18 cellular contexts compared by ENCODE assay signal in the genomic region with DNA sequence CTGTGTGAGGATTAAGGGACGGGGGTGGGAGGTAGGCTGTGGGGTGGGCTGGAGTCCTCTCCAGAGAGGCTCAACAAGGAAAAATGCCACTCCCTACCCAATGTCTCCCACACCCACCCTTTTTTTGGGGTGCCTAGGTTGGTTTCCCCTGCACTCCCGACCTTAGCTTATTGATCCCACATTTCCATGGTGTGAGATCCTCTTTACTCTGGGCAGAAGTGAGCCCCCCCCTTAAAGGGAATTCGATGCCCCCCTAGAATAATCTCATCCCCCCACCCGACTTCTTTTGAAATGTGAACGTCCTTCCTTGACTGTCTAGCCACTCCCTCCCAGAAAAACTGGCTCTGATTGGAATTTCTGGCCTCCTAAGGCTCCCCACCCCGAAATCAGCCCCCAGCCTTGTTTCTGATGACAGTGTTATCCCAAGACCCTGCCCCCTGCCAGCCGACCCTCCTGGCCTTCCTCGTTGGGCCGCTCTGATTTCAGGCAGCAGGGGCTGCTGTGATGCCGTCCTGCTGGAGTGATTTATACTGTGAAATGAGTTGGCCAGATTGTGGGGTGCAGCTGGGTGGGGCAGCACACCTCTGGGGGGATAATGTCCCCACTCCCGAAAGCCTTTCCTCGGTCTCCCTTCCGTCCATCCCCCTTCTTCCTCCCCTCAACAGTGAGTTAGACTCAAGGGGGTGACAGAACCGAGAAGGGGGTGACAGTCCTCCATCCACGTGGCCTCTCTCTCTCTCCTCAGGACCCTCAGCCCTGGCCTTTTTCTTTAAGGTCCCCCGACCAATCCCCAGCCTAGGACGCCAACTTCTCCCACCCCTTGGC. TPM values are rescaled to one million over a fixed set of nuclear protein-coding genes. Genes with fewer than 3 reads are reported as not detected.
A peak's percentile ranks its signal among the peaks of the same experiment; 100 is the strongest.
DNase-seq lines count a peak whose midpoint lies in the region; ATAC-seq and TF ChIP-seq lines count a peak whose summit lies in the region.
"Had no signal": no experiment of that assay in that cellular context is flagged by ENCODE, and none has a peak within 500 bp of the region (broad histone marks: within the 10 kb centered on the region; RNA-seq: fewer than 3 reads in every experiment).

No MANE protein-coding gene starts in this region.

- H3K27ac Mint-ChIP-seq in T-helper 2 cell treated with Interferon-gamma antibody and Interleukin-4, amounts not matched to agents 5 μg/mL and 100 μg/mL, for 36 hours: no peak overlapping the region
- H3K27ac Mint-ChIP-seq in nephron progenitor cell: no peak overlapping the region
- no peak overlapping the region for H3K27ac Mint-ChIP-seq in osteocyte (ENCODE audit: unreplicated experiment)
- H3K27ac Mint-ChIP-seq: activated T-cell treated with anti-CD3 and anti-CD28 coated beads, Interleukin-2, amount 50 U/mL, for 72 hours had no signal

- no peak overlapping the region for H3K27ac ChIP-seq in heart left ventricle
- H3K27ac ChIP-seq: left lung, PC-9 had no signal

- intact Hi-C loops in left cardiac atrium (cut with DNase I): loop anchor here in 1 of 2 donors (2.0 kb wide), 1 partner anchor 33 kb away; no protein-coding TSS in a partner anchor
- intact Hi-C loops in heart left ventricle (cut with DNase I): loop anchor here in 1 of 10 donors (10.0 kb wide), 1 partner anchor 49 kb away; a partner anchor contains a TSS

- H3K9me3 ChIP-seq in heart left ventricle: no peaks in the 10 kb centered on the region
- H3K9me3 ChIP-seq: Caco-2, left lung had no signal

- no peak for TF ChIP-seq CTCF in nephron progenitor cell (IDR thresholded peaks at IDR 0.05)
- no peak for TF ChIP-seq CTCF in osteocyte (IDR thresholded peaks at IDR 0.05)
- TF ChIP-seq CTCF in heart left ventricle (IDR thresholded peaks at IDR 0.05): no peak

- H3K27me3 ChIP-seq in heart left ventricle: peaks cover 0 to 17% (median 0%) of the 10 kb centered on the region in 9 donors

- no peak overlapping the region for H3K4me3 Mint-ChIP-seq in T-helper 2 cell treated with Interferon-gamma antibody and Interleukin-4, amounts not matched to agents 5 μg/mL and 100 μg/mL, for 36 hours
- H3K4me3 Mint-ChIP-seq in nephron progenitor cell (peak overlapping the region; percentile 65), osteocyte (ENCODE audit: unreplicated experiment) (no peak overlapping the region)

- no peak for ATAC-seq in left cardiac atrium
- no peak for ATAC-seq in heart left ventricle
- ATAC-seq: activated T-cell treated with anti-CD3 and anti-CD28 coated beads, Interleukin-2, amount 50 U/mL, for 72 hours; left lung had no signal

- H3K4me1 ChIP-seq in heart left ventricle: peaks cover 5 to 44% (median 21%) of the 10 kb centered on the region in 12 donors

- peaks cover 56% of the 10 kb centered on the region for H3K27me3 Mint-ChIP-seq in T-helper 2 cell treated with Interferon-gamma antibody and Interleukin-4, amounts not matched to agents 5 μg/mL and 100 μg/mL, for 36 hours (ENCODE audit: low read depth)
- H3K27me3 Mint-ChIP-seq in nephron progenitor cell (ENCODE audit: low read depth, poor library complexity) (peaks cover 91% of the 10 kb centered on the region), osteocyte (ENCODE audit: unreplicated experiment) (no peaks in the 10 kb centered on the region)

- no peaks in the 10 kb centered on the region for H3K36me3 Mint-ChIP-seq in T-helper 2 cell treated with Interferon-gamma antibody and Interleukin-4, amounts not matched to agents 5 μg/mL and 100 μg/mL, for 36 hours (ENCODE audit: low read depth)
- H3K36me3 Mint-ChIP-seq in nephron progenitor cell (ENCODE audit: low read depth) (no peaks in the 10 kb centered on the region), osteocyte (ENCODE audit: unreplicated experiment) (peaks cover 16% of the 10 kb centered on the region)

- no peaks in the 10 kb centered on the region for H3K36me3 ChIP-seq in heart left ventricle

- no peak overlapping the region for H3K4me3 ChIP-seq in heart left ventricle
- H3K4me3 ChIP-seq: left lung, PC-9 had no signal

- no peaks in the 10 kb centered on the region for H3K9me3 Mint-ChIP-seq in T-helper 2 cell treated with Interferon-gamma antibody and Interleukin-4, amounts not matched to agents 5 μg/mL and 100 μg/mL, for 36 hours
- H3K9me3 Mint-ChIP-seq in nephron progenitor cell: no peaks in the 10 kb centered on the region
- H3K9me3 Mint-ChIP-seq in osteocyte (ENCODE audit: unreplicated experiment): no peaks in the 10 kb centered on the region
- H3K9me3 Mint-ChIP-seq: activated T-cell treated with anti-CD3 and anti-CD28 coated beads, Interleukin-2, amount 50 U/mL, for 72 hours had no signal

- peak in 3 of 5 experiments; percentile 44 to 75 (median 46) for DNase-seq in T-helper 2 cell
- no peak for DNase-seq in T-helper 2 cell treated with Interferon-gamma antibody and Interleukin-4, amounts not matched to agents 5 μg/mL and 100 μg/mL, for 36 hours (ENCODE audit: low spot score)
- peak; percentile 74 for DNase-seq in HT-29 (ENCODE audit: low spot score)
- peak; percentile 91 for DNase-seq in effector CD8-positive, alpha-beta T cell (lab: John Stamatoyannopoulos, UW)
- DNase-seq in nephron progenitor cell: no peak
- DNase-seq in osteocyte (ENCODE audit: extremely low spot score, unreplicated experiment): no peak
- DNase-seq in left cardiac atrium: no peak
- DNase-seq in heart left ventricle: no peak
- DNase-seq: activated T-cell treated with anti-CD3 and anti-CD28 coated beads, Interleukin-2, amount 50 U/mL, for 72 hours; glutamatergic neuron; GOT3; KG1; left lung; NCI-H1694; NCI-H524; PC-9 had no signal

- TF ChIP-seq POLR2A in heart left ventricle (IDR thresholded peaks at IDR 0.05): no peak

- peaks cover 27% of the 10 kb centered on the region for H3K4me1 Mint-ChIP-seq in T-helper 2 cell treated with Interferon-gamma antibody and Interleukin-4, amounts not matched to agents 5 μg/mL and 100 μg/mL, for 36 hours (ENCODE audit: low read depth)
- H3K4me1 Mint-ChIP-seq in nephron progenitor cell (peaks cover 64% of the 10 kb centered on the region), osteocyte (ENCODE audit: unreplicated experiment) (peaks cover 25% of the 10 kb centered on the region)

- WGBS in heart left ventricle, 4 donors: 42 to 55% (median 49%) methylated on average over 17 of the region's 17 CpGs

RNA-seq across cellular contexts. Expression of a gene that starts 5.8 kb away (rescaled TPM):
- 218 and 253 TPM in 2 replicates for total RNA-seq in HT-29 (2014; rRNA removed; shearing (Covaris generic))
- total RNA-seq in osteocyte (93.8 and 176 TPM in 2 replicates), left cardiac atrium (1 to 10 TPM; 1.5 to 5.5 TPM), heart left ventricle (100 to 1,000 TPM in 1 of 9 donors, 10 to 100 TPM in 1, 1 to 10 TPM in 4, under 1 TPM in 3; 0.23 to 107 (median 1.1) TPM)
- 1 to 10 TPM; 1.4 to 8.0 TPM for polyA plus RNA-seq in heart left ventricle
- total RNA-seq: A172 had no signal

RNA-seq across cellular contexts. Expression of a gene that starts 23.3 kb away (rescaled TPM):
- 11.4 and 15.4 TPM in 2 replicates for total RNA-seq in HT-29 (2014; rRNA removed; shearing (Covaris generic))
- total RNA-seq in osteocyte: 15.6 and 15.8 TPM in 2 replicates
- total RNA-seq in left cardiac atrium: 10 to 100 TPM; 13.0 to 16.3 TPM
- 10 to 100 TPM; 12.9 to 33.0 (median 26.9) TPM for total RNA-seq in heart left ventricle
- polyA plus RNA-seq in heart left ventricle: 10 to 100 TPM; 12.1 to 14.2 TPM

RNA-seq across cellular contexts. Expression of a gene that starts 24.7 kb away (rescaled TPM):
- 9.8 and 15.3 TPM in 2 replicates for total RNA-seq in HT-29 (2014; rRNA removed; shearing (Covaris generic))
- total RNA-seq in osteocyte: 0.29 and 0.62 TPM in 2 replicates
- 1 to 10 TPM in 1 of 2 donors, under 1 TPM in 1; 0.47 to 1.0 TPM for total RNA-seq in left cardiac atrium
- 1 to 10 TPM in 1 of 9 donors, under 1 TPM in 3, not detected in 5; 0.56 to 2.7 (median 0.65) TPM for total RNA-seq in heart left ventricle
- polyA plus RNA-seq in heart left ventricle: under 1 TPM; 0.23 to 0.78 TPM

RNA-seq across cellular contexts. Expression of a gene that starts 33.7 kb away (rescaled TPM):
- total RNA-seq in HT-29 (2014; rRNA removed; shearing (Covaris generic)): 443 and 506 TPM in 2 replicates
- total RNA-seq in osteocyte (61.9 and 68.9 TPM in 2 replicates), left cardiac atrium (10 to 100 TPM; 48.4 to 91.7 TPM), heart left ventricle (100 to 1,000 TPM in 1 of 9 donors, 10 to 100 TPM in 8; 31.2 to 106 (median 46.8) TPM)
- polyA plus RNA-seq in heart left ventricle: 10 to 100 TPM; 50.9 to 74.9 TPM

RNA-seq across cellular contexts. Expression of a gene that starts 49.9 kb away (rescaled TPM):
- 154 and 159 TPM in 2 replicates for total RNA-seq in HT-29 (2014; rRNA removed; shearing (Covaris generic))
- 96.7 and 117 TPM in 2 replicates for total RNA-seq in osteocyte
- 100 to 1,000 TPM; 105 to 140 TPM for total RNA-seq in left cardiac atrium
- 100 to 1,000 TPM; 104 to 156 (median 121) TPM for total RNA-seq in heart left ventricle
- polyA plus RNA-seq in heart left ventricle: 100 to 1,000 TPM; 120 to 294 TPM

Comparison
In these comparisons a context has a peak if more than half of its experiments do, and no peak if none do; other contexts are left out.
1. DNase-seq: peak in T-helper 2 cell (3 of 5), HT-29 (single experiment) and effector CD8-positive, alpha-beta T cell (single experiment); none in T-helper 2 cell treated with Interferon-gamma antibody and Interleukin-4, amounts not matched to agents 5 μg/mL and 100 μg/mL, for 36 hours (single experiment), nephron progenitor cell (single experiment), osteocyte (single experiment), left cardiac atrium (single experiment) and heart left ventricle (0 of 5).